ENCODE assay signal across 24 cellular contexts in genomic region chr22:19383292-19383691, GRCh38.
"Had no signal": no experiment of that assay in that cellular context is flagged by ENCODE, and none has a peak within 500 bp of the region (broad histone marks: within the 10 kb centered on the region; RNA-seq: fewer than 3 reads in every experiment).

No MANE protein-coding gene starts in this region.

- FAIRE-seq: colon, endothelial cell of umbilical vein, kidney had no signal

- DNase-seq: central memory CD4-positive, alpha-beta T cell; effector CD8-positive, alpha-beta T cell; foreskin keratinocyte; kidney; left lung; naive thymus-derived CD8-positive, alpha-beta T cell; nephron progenitor cell; occipital lobe; ovary; stimulated activated CD4-positive, alpha-beta T cell treated with anti-CD3 and anti-CD28 coated beads, Interleukin-12 subunit alpha, Interleukin-12 subunit beta, amount 100 ng/mL, for 4 hours; stimulated activated CD4-positive, alpha-beta T cell treated with anti-CD3 and anti-CD28 coated beads, Interleukin-1b, Interleukin-23, amount 100 ng/mL, for 48 hours; stimulated activated CD4-positive, alpha-beta T cell treated with anti-CD3 and anti-CD28 coated beads, Interleukin-4, amount 100 ng/mL, for 1 hour; stimulated activated CD8-positive, alpha-beta memory T cell treated with anti-CD3 and anti-CD28 coated beads, Interleukin-4, amount 100 ng/mL, for 48 hours; stimulated activated naive CD4-positive, alpha-beta T cell treated with Interleukin-2 at 50 U/mL for 16 hours; stomach; tibial artery; upper lobe of right lung; uterus had no signal

- ATAC-seq: foreskin keratinocyte; left lung; naive thymus-derived CD8-positive, alpha-beta T cell; right lobe of liver; upper lobe of right lung had no signal

- H3K4me1 ChIP-seq: esophagus muscularis mucosa, foreskin keratinocyte, left lung, stomach, tibial artery, upper lobe of right lung, uterus had no signal

- H3K27ac ChIP-seq: esophagus muscularis mucosa, foreskin keratinocyte, left lung, ovary, right lobe of liver, stomach, tibial artery, upper lobe of right lung, uterus had no signal

- H3K4me3 Mint-ChIP-seq: dendritic cell treated with granulocyte-macrophage colony-stimulating factor and Interleukin-4, amounts not matched to agents 40 ng/mL and 50 ng/mL, for 4 days; naive thymus-derived CD8-positive, alpha-beta T cell; nephron progenitor cell had no signal

- H3K27me3 Mint-ChIP-seq: dendritic cell treated with granulocyte-macrophage colony-stimulating factor and Interleukin-4, amounts not matched to agents 40 ng/mL and 50 ng/mL, for 4 days; naive thymus-derived CD8-positive, alpha-beta T cell had no signal

- H3K4me2 ChIP-seq: smooth muscle cell had no signal

- H3K4me3 ChIP-seq: esophagus muscularis mucosa, left lung, ovary, right lobe of liver, smooth muscle cell, stomach, tibial artery, upper lobe of right lung, uterus had no signal

- H3K4me1 Mint-ChIP-seq: naive thymus-derived CD8-positive, alpha-beta T cell; nephron progenitor cell had no signal

- H3K27me3 ChIP-seq: esophagus muscularis mucosa, foreskin keratinocyte, left lung, ovary, right lobe of liver, stomach, tibial artery, upper lobe of right lung, uterus had no signal

- H3K27ac Mint-ChIP-seq: dendritic cell treated with granulocyte-macrophage colony-stimulating factor and Interleukin-4, amounts not matched to agents 40 ng/mL and 50 ng/mL, for 4 days had no signal

- H3K36me3 ChIP-seq: ovary, uterus had no signal

- H3K9me3 Mint-ChIP-seq: dendritic cell treated with granulocyte-macrophage colony-stimulating factor and Interleukin-4, amounts not matched to agents 40 ng/mL and 50 ng/mL, for 4 days; naive thymus-derived CD8-positive, alpha-beta T cell; nephron progenitor cell had no signal

- H3K9me3 ChIP-seq: esophagus muscularis mucosa, left lung, ovary, right lobe of liver, stomach, tibial artery, upper lobe of right lung, uterus had no signal
